8 cellular contexts compared by ENCODE assay signal in the genomic region with DNA sequence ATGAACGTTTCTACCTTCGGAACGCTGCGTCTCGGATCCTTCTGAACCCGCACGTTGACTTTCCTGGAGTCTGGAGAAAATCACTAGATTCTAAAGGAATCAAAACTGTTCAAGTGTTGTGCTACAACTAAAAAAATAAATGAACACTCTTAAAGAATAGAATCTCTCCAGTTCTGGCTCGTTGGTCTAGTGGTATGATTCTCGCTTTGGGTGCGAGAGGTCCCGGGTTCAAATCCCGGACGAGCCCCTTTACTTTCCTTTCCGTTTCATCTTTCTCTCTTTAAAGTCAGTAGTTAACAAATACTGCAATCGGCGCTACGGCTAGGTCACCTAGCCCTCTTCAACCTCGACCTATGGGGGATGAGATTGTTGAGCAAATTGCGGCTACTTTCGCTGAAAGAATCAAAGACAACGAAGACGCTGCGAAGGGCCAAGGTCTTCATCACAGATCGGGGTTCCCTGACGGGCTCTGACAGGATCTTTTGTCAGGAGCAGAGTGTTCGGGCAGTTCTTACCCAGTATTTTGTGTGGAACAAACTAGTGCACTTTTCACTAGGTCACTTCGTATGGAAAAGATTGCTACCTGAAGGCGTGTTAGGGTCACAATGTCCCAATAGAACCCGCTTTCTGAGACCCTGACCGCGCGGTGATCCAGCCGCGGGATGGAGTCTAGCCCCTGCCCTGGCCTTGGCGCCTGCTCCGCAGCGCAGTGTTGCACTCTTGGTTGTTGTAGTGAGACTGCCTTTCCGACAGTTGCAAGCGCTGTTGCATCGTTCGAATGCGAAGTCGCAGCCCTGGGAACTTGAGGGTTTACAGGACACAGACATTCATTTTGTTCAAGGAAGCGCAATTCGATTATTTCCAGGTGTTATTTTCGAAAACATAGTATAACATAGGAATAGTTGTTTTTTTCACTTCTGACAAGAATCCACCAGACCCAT. TPM values are rescaled to one million over a fixed set of nuclear protein-coding genes. Genes with fewer than 3 reads are reported as not detected.
DNase-seq lines count a peak whose midpoint lies in the region; ATAC-seq and TF ChIP-seq lines count a peak whose summit lies in the region.

No MANE protein-coding gene starts in this region.

- no peak overlapping the region for H3K4me3 ChIP-seq in mucosa of descending colon

- H3K27ac Mint-ChIP-seq in activated CD4-positive, alpha-beta T cell treated with anti-CD3 and anti-CD28 coated beads, Interleukin-2, amount 10 ng/mL, durations not matched to agents 7 days and 5 days, result peak overlapping the region; percentile 70
- H3K27ac Mint-ChIP-seq in endothelial cell (ENCODE audit: unreplicated experiment), result peak overlapping the region; percentile 80
- H3K27ac Mint-ChIP-seq in stimulated activated naive CD8-positive, alpha-beta T cell treated with anti-CD3 and anti-CD28 coated beads, Interleukin-15, Interleukin-2, amounts not matched to agents 100 ng/mL and 50 ng/mL, for 24 hours, result peak overlapping the region; percentile 93

- H3K4me3 Mint-ChIP-seq in activated CD4-positive, alpha-beta T cell treated with anti-CD3 and anti-CD28 coated beads, Interleukin-2, amount 10 ng/mL, durations not matched to agents 7 days and 5 days, result peak overlapping the region; percentile 73
- peak overlapping the region; percentile 89 for H3K4me3 Mint-ChIP-seq in endothelial cell (ENCODE audit: unreplicated experiment)
- H3K4me3 Mint-ChIP-seq in stimulated activated naive CD8-positive, alpha-beta T cell treated with anti-CD3 and anti-CD28 coated beads, Interleukin-15, Interleukin-2, amounts not matched to agents 100 ng/mL and 50 ng/mL, for 24 hours, result peak overlapping the region; percentile 85

- peaks cover 70% of the 10 kb centered on the region for H3K27me3 Mint-ChIP-seq in activated CD4-positive, alpha-beta T cell treated with anti-CD3 and anti-CD28 coated beads, Interleukin-2, amount 10 ng/mL, durations not matched to agents 7 days and 5 days
- H3K27me3 Mint-ChIP-seq in endothelial cell (ENCODE audit: unreplicated experiment), result peaks cover 15% of the 10 kb centered on the region
- H3K27me3 Mint-ChIP-seq in stimulated activated naive CD8-positive, alpha-beta T cell treated with anti-CD3 and anti-CD28 coated beads, Interleukin-15, Interleukin-2, amounts not matched to agents 100 ng/mL and 50 ng/mL, for 24 hours, result peaks cover 55% of the 10 kb centered on the region

- H3K4me1 ChIP-seq in mucosa of descending colon (ENCODE audit: low read depth), result peaks cover 6% of the 10 kb centered on the region

- peaks cover 36% of the 10 kb centered on the region for H3K4me1 Mint-ChIP-seq in activated CD4-positive, alpha-beta T cell treated with anti-CD3 and anti-CD28 coated beads, Interleukin-2, amount 10 ng/mL, durations not matched to agents 7 days and 5 days
- H3K4me1 Mint-ChIP-seq in endothelial cell (ENCODE audit: unreplicated experiment), result peaks cover 28% of the 10 kb centered on the region
- peaks cover 45% of the 10 kb centered on the region for H3K4me1 Mint-ChIP-seq in stimulated activated naive CD8-positive, alpha-beta T cell treated with anti-CD3 and anti-CD28 coated beads, Interleukin-15, Interleukin-2, amounts not matched to agents 100 ng/mL and 50 ng/mL, for 24 hours (ENCODE audit: low read depth)

- CTCF ChIA-PET in activated CD4-positive, alpha-beta T cell treated with anti-CD3 and anti-CD28 coated beads, Interleukin-2, amount 10 ng/mL, durations not matched to agents 7 days and 5 days (lab: Charles Lee), result interaction anchor here (1.1 to 2.3 kb wide), 3 partner anchors 19 to 58 kb away, joined by 4 to 8 read pairs (median 6); no protein-coding TSS in a partner anchor

- POLR2A ChIA-PET in activated CD4-positive, alpha-beta T cell treated with anti-CD3 and anti-CD28 coated beads, Interleukin-2, amount 10 ng/mL, durations not matched to agents 7 days and 5 days (lab: Charles Lee), result interaction anchor here (0.6 kb wide), 1 partner anchor 124 kb away, joined by 3 read pairs; no protein-coding TSS in a partner anchor

- no peaks in the 10 kb centered on the region for H3K9me3 ChIP-seq in mucosa of descending colon

- ATAC-seq in HG03025 (IDR thresholded peaks at IDR 0.05; ENCODE audit: low FRiP score, unreplicated experiment) (peak; percentile 40), mucosa of descending colon (peak; percentile 73)

- DNase-seq in DMS153 treated with DMSO at 0.1 percent for 48 hours (lab: John Stamatoyannopoulos, UW; ENCODE audit: unreplicated experiment), result peak; percentile 8
- no peak for DNase-seq in DMS153 (lab: John Stamatoyannopoulos, UW)
- DNase-seq in NCI-H524 (lab: John Stamatoyannopoulos, UW), result peak; percentile 79 to 94
- peak; percentile 71 for DNase-seq in activated CD4-positive, alpha-beta T cell treated with anti-CD3 and anti-CD28 coated beads, Interleukin-2, amount 10 ng/mL, durations not matched to agents 7 days and 5 days
- DNase-seq in endothelial cell (ENCODE audit: low spot score), result peak; percentile 62
- DNase-seq in mucosa of descending colon, result peak in 2 of 3 donors; percentile 52 to 62

- TF ChIP-seq CTCF in endothelial cell (IDR thresholded peaks at IDR 0.05; ENCODE audit: unreplicated experiment) (no peak), mucosa of descending colon (IDR thresholded peaks at IDR 0.05) (no peak)

- no peaks in the 10 kb centered on the region for H3K9me3 Mint-ChIP-seq in activated CD4-positive, alpha-beta T cell treated with anti-CD3 and anti-CD28 coated beads, Interleukin-2, amount 10 ng/mL, durations not matched to agents 7 days and 5 days
- H3K9me3 Mint-ChIP-seq in endothelial cell (ENCODE audit: unreplicated experiment), result no peaks in the 10 kb centered on the region
- no peaks in the 10 kb centered on the region for H3K9me3 Mint-ChIP-seq in stimulated activated naive CD8-positive, alpha-beta T cell treated with anti-CD3 and anti-CD28 coated beads, Interleukin-15, Interleukin-2, amounts not matched to agents 100 ng/mL and 50 ng/mL, for 24 hours

- intact Hi-C loops in mucosa of descending colon (cut with DNase I, micrococcal nuclease), result no loop called here

- no peaks in the 10 kb centered on the region for H3K36me3 ChIP-seq in mucosa of descending colon (ENCODE audit: low read depth)

- no peaks in the 10 kb centered on the region for H3K36me3 Mint-ChIP-seq in activated CD4-positive, alpha-beta T cell treated with anti-CD3 and anti-CD28 coated beads, Interleukin-2, amount 10 ng/mL, durations not matched to agents 7 days and 5 days (ENCODE audit: low read depth)
- no peaks in the 10 kb centered on the region for H3K36me3 Mint-ChIP-seq in endothelial cell (ENCODE audit: low read depth, unreplicated experiment)
- peaks cover 8% of the 10 kb centered on the region for H3K36me3 Mint-ChIP-seq in stimulated activated naive CD8-positive, alpha-beta T cell treated with anti-CD3 and anti-CD28 coated beads, Interleukin-15, Interleukin-2, amounts not matched to agents 100 ng/mL and 50 ng/mL, for 24 hours (ENCODE audit: low read depth)

RNA-seq across cellular contexts. Expression of a gene that starts 8.4 kb away (rescaled TPM):
- total RNA-seq in activated CD4-positive, alpha-beta T cell treated with anti-CD3 and anti-CD28 coated beads, Interleukin-2, amount 10 ng/mL, durations not matched to agents 7 days and 5 days, result not detected
- total RNA-seq in endothelial cell (ENCODE audit: unreplicated experiment), result not detected
- not detected for total RNA-seq in mucosa of descending colon

RNA-seq across cellular contexts. Expression of a gene that starts 41.9 kb away (rescaled TPM):
- not detected for total RNA-seq in activated CD4-positive, alpha-beta T cell treated with anti-CD3 and anti-CD28 coated beads, Interleukin-2, amount 10 ng/mL, durations not matched to agents 7 days and 5 days
- total RNA-seq in endothelial cell (ENCODE audit: unreplicated experiment), result not detected
- total RNA-seq in mucosa of descending colon, result not detected

RNA-seq across cellular contexts. Expression of a gene that starts 45.3 kb away (rescaled TPM):
- not detected for total RNA-seq in activated CD4-positive, alpha-beta T cell treated with anti-CD3 and anti-CD28 coated beads, Interleukin-2, amount 10 ng/mL, durations not matched to agents 7 days and 5 days
- total RNA-seq in endothelial cell (ENCODE audit: unreplicated experiment) (0.31 TPM), mucosa of descending colon (not detected)

RNA-seq across cellular contexts. Expression of a gene that starts 51.3 kb away (rescaled TPM):
- total RNA-seq in activated CD4-positive, alpha-beta T cell treated with anti-CD3 and anti-CD28 coated beads, Interleukin-2, amount 10 ng/mL, durations not matched to agents 7 days and 5 days, result 1 to 10 TPM in 1 of 2 experiments, under 1 TPM in 1; 0.92 to 1.4 TPM
- total RNA-seq in endothelial cell (ENCODE audit: unreplicated experiment) (1.0 TPM), mucosa of descending colon (10 to 100 TPM; 35.9 to 37.4 (median 36.4) TPM)

RNA-seq across cellular contexts. Expression of a gene that starts 55.5 kb away (rescaled TPM):
- total RNA-seq in activated CD4-positive, alpha-beta T cell treated with anti-CD3 and anti-CD28 coated beads, Interleukin-2, amount 10 ng/mL, durations not matched to agents 7 days and 5 days, result 1 to 10 TPM in 1 of 2 experiments, under 1 TPM in 1; 0.89 to 1.6 TPM
- 6.5 TPM for total RNA-seq in endothelial cell (ENCODE audit: unreplicated experiment)
- total RNA-seq in mucosa of descending colon, result 10 to 100 TPM; 25.0 to 50.1 (median 41.0) TPM
